14 cellular contexts compared by ENCODE assay signal in genomic region chr12:108099085-108099484, GRCh38. TPM values are rescaled to one million over a fixed set of nuclear protein-coding genes. Genes with fewer than 3 reads are reported as not detected.
DNase-seq lines count a peak whose midpoint lies in the region; ATAC-seq and TF ChIP-seq lines count a peak whose summit lies in the region.
"Had no signal": no experiment of that assay in that cellular context is flagged by ENCODE, and none has a peak within 500 bp of the region (broad histone marks: within the 10 kb centered on the region; RNA-seq: fewer than 3 reads in every experiment).

No MANE protein-coding gene starts in this region.

- peak; percentile 46 for DNase-seq in G401 (ENCODE audit: low spot score)
- peak; percentile 3 for DNase-seq in KBM-7
- DNase-seq in choroid plexus epithelial cell (ENCODE audit: low read depth): peak; percentile 19
- DNase-seq in neural progenitor cell (ENCODE audit: low spot score): no peak
- no peak for DNase-seq in NCI-H1436 treated with DMSO at 0.1 percent for 48 hours (lab: John Stamatoyannopoulos, UW)
- DNase-seq in effector memory CD8-positive, alpha-beta T cell: no peak
- no peak for DNase-seq in pons (ENCODE audit: low spot score)
- DNase-seq: activated T-cell treated with anti-CD3 and anti-CD28 coated beads, Interleukin-2, amount 50 U/mL, for 72 hours; NCI-H2171 treated with DMSO at 0.1 percent for 48 hours; stimulated activated CD4-positive, alpha-beta T cell treated with anti-CD3 and anti-CD28 coated beads, Interleukin-1b, Interleukin-23, amount 100 ng/mL, for 48 hours had no signal

- H3K79me2 ChIP-seq in neural progenitor cell (ENCODE audit: low read depth): no peaks in the 10 kb centered on the region

- no peaks in the 10 kb centered on the region for H3K9me3 Mint-ChIP-seq in neural progenitor cell
- no peaks in the 10 kb centered on the region for H3K9me3 Mint-ChIP-seq in effector memory CD8-positive, alpha-beta T cell
- H3K9me3 Mint-ChIP-seq: activated T-cell treated with anti-CD3 and anti-CD28 coated beads, Interleukin-2, amount 50 U/mL, for 72 hours; stimulated activated naive CD8-positive, alpha-beta T cell treated with anti-CD3 and anti-CD28 coated beads, Interleukin-15, Interleukin-2, amounts not matched to agents 100 ng/mL and 50 ng/mL, for 24 hours; WTC11 had no signal

- TF ChIP-seq CTCF in choroid plexus epithelial cell (conservative IDR thresholded peaks at IDR 0.05; ENCODE audit: low read depth, low read length) (peak; percentile 44), neural progenitor cell (IDR thresholded peaks at IDR 0.05) (peak; percentile 29)

- H3K27ac ChIP-seq in neural progenitor cell: no peak overlapping the region
- H3K27ac ChIP-seq: neutrophil had no signal

- no peak overlapping the region for H2AFZ ChIP-seq in neural progenitor cell (replicated peaks)

- H3K9me3 ChIP-seq in neural progenitor cell (ENCODE audit: low read depth): no peaks in the 10 kb centered on the region
- H3K9me3 ChIP-seq: neutrophil had no signal

- H3K36me3 Mint-ChIP-seq in neural progenitor cell: no peaks in the 10 kb centered on the region
- H3K36me3 Mint-ChIP-seq in effector memory CD8-positive, alpha-beta T cell (ENCODE audit: insufficient read depth): no peaks in the 10 kb centered on the region
- H3K36me3 Mint-ChIP-seq: WTC11 had no signal

- H3K4me3 ChIP-seq in choroid plexus epithelial cell (ENCODE audit: low read depth, low read length) (no peak overlapping the region), neural progenitor cell (no peak overlapping the region)

- H3K27me3 Mint-ChIP-seq in neural progenitor cell (ENCODE audit: insufficient read depth, low read depth): peaks cover 5% of the 10 kb centered on the region
- peaks cover 22 to 31% of the 10 kb centered on the region in 2 donors for H3K27me3 Mint-ChIP-seq in effector memory CD8-positive, alpha-beta T cell

- no peak for ATAC-seq in effector memory CD8-positive, alpha-beta T cell (replicated peaks)
- no peak for ATAC-seq in GM18505 (IDR thresholded peaks at IDR 0.05; ENCODE audit: unreplicated experiment)
- ATAC-seq: activated T-cell treated with anti-CD3 and anti-CD28 coated beads, Interleukin-2, amount 50 U/mL, for 72 hours; WTC11 had no signal

- no peaks in the 10 kb centered on the region for H3F3A ChIP-seq in neural progenitor cell (ENCODE audit: low read depth)

- no peak overlapping the region for H3K4me2 ChIP-seq in neural progenitor cell

- no peak overlapping the region for H3K9ac ChIP-seq in neural progenitor cell

- H3K4me1 Mint-ChIP-seq in neural progenitor cell: peaks cover 16% of the 10 kb centered on the region
- no peaks in the 10 kb centered on the region for H3K4me1 Mint-ChIP-seq in effector memory CD8-positive, alpha-beta T cell (ENCODE audit: low read depth in 2 of 2)

- TF ChIP-seq POLR2A in GM18505 (IDR thresholded peaks at IDR 0.05; ENCODE audit: borderline replicate concordance, extremely low read depth, insufficient read depth, insufficient read length): no peak

- H4K20me1 ChIP-seq in neural progenitor cell (ENCODE audit: low read depth): no peaks in the 10 kb centered on the region

- no peaks in the 10 kb centered on the region for H3K27me3 ChIP-seq in neural progenitor cell
- H3K27me3 ChIP-seq: neutrophil had no signal

- H3K36me3 ChIP-seq in neural progenitor cell: no peaks in the 10 kb centered on the region
- H3K36me3 ChIP-seq: neutrophil had no signal

- no peaks in the 10 kb centered on the region for H3K4me1 ChIP-seq in neural progenitor cell

- in situ Hi-C loops in G401 (cut with HindIII; ENCODE audit: low sequenced_read_pairs): no loop called here
- in situ Hi-C loops in KBM-7 (cut with MboI; ENCODE audit: low pct_unique_long_range_greater_than_20kb, low sequenced_read_pairs): no loop called here

- no peak overlapping the region for H3K27ac Mint-ChIP-seq in neural progenitor cell
- no peak overlapping the region for H3K27ac Mint-ChIP-seq in effector memory CD8-positive, alpha-beta T cell
- H3K27ac Mint-ChIP-seq: activated T-cell treated with anti-CD3 and anti-CD28 coated beads, Interleukin-2, amount 50 U/mL, for 72 hours; stimulated activated naive CD8-positive, alpha-beta T cell treated with anti-CD3 and anti-CD28 coated beads, Interleukin-15, Interleukin-2, amounts not matched to agents 100 ng/mL and 50 ng/mL, for 24 hours; WTC11 had no signal

- no peak overlapping the region for H3K4me3 Mint-ChIP-seq in neural progenitor cell
- no peak overlapping the region for H3K4me3 Mint-ChIP-seq in effector memory CD8-positive, alpha-beta T cell
- H3K4me3 Mint-ChIP-seq: activated T-cell treated with anti-CD3 and anti-CD28 coated beads, Interleukin-2, amount 50 U/mL, for 72 hours; stimulated activated naive CD8-positive, alpha-beta T cell treated with anti-CD3 and anti-CD28 coated beads, Interleukin-15, Interleukin-2, amounts not matched to agents 100 ng/mL and 50 ng/mL, for 24 hours; WTC11 had no signal

RNA-seq across cellular contexts. Expression of gene WSCD2, which starts 30.0 kb away (rescaled TPM):
- 0.31 TPM in 1 of 2 replicates, not detected in the other for total RNA-seq in G401 (2014; rRNA removed; shearing (Covaris generic))
- total RNA-seq in neural progenitor cell (ENCODE audit: low replicate concordance): 3.0 and 6.6 TPM in 2 replicates
- total RNA-seq: activated T-cell treated with anti-CD3 and anti-CD28 coated beads, Interleukin-2, amount 50 U/mL, for 72 hours had no signal

Comparison
In these comparisons a context has a peak if more than half of its experiments do, and no peak if none do; other contexts are left out.
1. DNase-seq: peak in G401 (single experiment), KBM-7 (single experiment) and choroid plexus epithelial cell (single experiment); none in neural progenitor cell (single experiment), NCI-H1436 treated with DMSO at 0.1 percent for 48 hours (single experiment), effector memory CD8-positive, alpha-beta T cell (0 of 3) and pons (single experiment).